ENCODE assay signal across 8 cellular contexts in the genomic region with DNA sequence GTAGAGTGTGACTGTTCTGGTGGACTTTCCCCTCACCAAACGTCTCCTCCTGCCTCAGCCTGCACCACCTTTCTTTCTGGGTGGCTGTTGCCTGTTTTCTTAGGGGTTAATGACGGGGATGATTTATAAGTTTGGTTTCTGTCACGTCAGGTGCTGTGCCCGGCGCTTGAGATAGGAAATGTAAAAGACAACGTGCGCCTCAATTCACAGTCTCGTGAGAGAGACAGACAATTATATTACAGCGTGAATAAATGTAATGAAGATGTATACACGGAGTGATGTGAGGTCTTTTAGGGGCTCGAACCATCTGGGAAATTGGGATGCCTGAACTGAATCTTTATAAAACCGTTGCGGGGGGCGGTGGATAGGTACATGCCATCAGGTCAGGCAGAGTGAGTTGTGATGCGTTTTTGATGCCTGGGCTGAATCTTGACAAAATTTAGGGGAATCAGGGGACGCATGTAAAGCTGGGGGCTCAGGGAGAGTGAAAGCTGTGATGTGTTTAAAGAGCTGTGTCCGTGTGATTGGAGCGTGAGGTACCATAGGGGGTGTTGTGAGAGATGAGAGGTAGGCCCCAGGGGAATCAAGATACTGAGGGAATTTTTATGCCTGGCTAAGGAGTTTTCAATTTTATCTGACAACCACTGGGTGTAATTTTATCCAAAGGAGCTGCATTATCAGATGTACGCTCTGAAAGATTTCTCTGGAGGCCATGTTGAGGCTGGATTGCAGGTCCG. TPM values are rescaled to one million over a fixed set of nuclear protein-coding genes. Genes with fewer than 3 reads are reported as not detected.
DNase-seq lines count a peak whose midpoint lies in the region; ATAC-seq and TF ChIP-seq lines count a peak whose summit lies in the region.

No MANE protein-coding gene starts in this region.

- H3K4me1 Mint-ChIP-seq in activated T-helper 17 cell treated with anti-CD3 and anti-CD28 coated beads, Interleukin-2, amount 50 U/mL, for 72 hours: no peaks in the 10 kb centered on the region

- H3K9me3 ChIP-seq in DOHH2 (ENCODE audit: control insufficient read depth, insufficient read depth, low read length) (no peaks in the 10 kb centered on the region), right cardiac atrium (ENCODE audit: control insufficient read depth, low read length) (no peaks in the 10 kb centered on the region)

- H3K9me2 ChIP-seq in DOHH2 (replicated peaks; ENCODE audit: control insufficient read depth, low read length): no peaks in the 10 kb centered on the region

- no peaks in the 10 kb centered on the region for H3K9me3 Mint-ChIP-seq in activated T-helper 17 cell treated with anti-CD3 and anti-CD28 coated beads, Interleukin-2, amount 50 U/mL, for 72 hours

- TF ChIP-seq CTCF in DOHH2 (IDR thresholded peaks at IDR 0.05; ENCODE audit: low read depth, low read length, poor library complexity, severe bottlenecking) (no peak), WI38 (IDR thresholded peaks at IDR 0.05; ENCODE audit: low read depth, low read length) (no peak)

- peaks cover 6% of the 10 kb centered on the region; the same call in 1 of the 2 replicates for H3F3A ChIP-seq in DOHH2 (ENCODE audit: control insufficient read depth, insufficient read depth)

- peak overlapping the region; percentile 90 for H3K4me2 ChIP-seq in DOHH2 (ENCODE audit: low read length)

- H3K4me3 ChIP-seq in DOHH2 (ENCODE audit: low read length) (peak overlapping the region; percentile 95), WI38 (ENCODE audit: low read depth, low read length) (peak overlapping the region; percentile 98), right cardiac atrium (ENCODE audit: low read length) (peak overlapping the region; percentile 67)

- no peaks in the 10 kb centered on the region for H3K27me3 ChIP-seq in DOHH2 (ENCODE audit: control insufficient read depth, low read length)
- H3K27me3 ChIP-seq in right cardiac atrium (ENCODE audit: control insufficient read depth, insufficient read depth): no peaks in the 10 kb centered on the region

- intact Hi-C loops in right cardiac atrium (cut with DNase I): no loop called here

- no peak overlapping the region for H3K27ac Mint-ChIP-seq in activated T-helper 17 cell treated with anti-CD3 and anti-CD28 coated beads, Interleukin-2, amount 50 U/mL, for 72 hours

- no peaks in the 10 kb centered on the region for H3K27me3 Mint-ChIP-seq in activated T-helper 17 cell treated with anti-CD3 and anti-CD28 coated beads, Interleukin-2, amount 50 U/mL, for 72 hours

- peaks cover 8% of the 10 kb centered on the region for H3K36me3 ChIP-seq in DOHH2 (ENCODE audit: control insufficient read depth, low read length)

- H3K27ac ChIP-seq in DOHH2 (ENCODE audit: low read depth, low read length) (peak overlapping the region; percentile 66), right cardiac atrium (ENCODE audit: low read length) (peak overlapping the region; percentile 83)

- no peak for DNase-seq in right cardiac atrium
- peak; percentile 38 for DNase-seq in stimulated activated CD8-positive, alpha-beta memory T cell treated with anti-CD3 and anti-CD28 coated beads, Interleukin-4, amount 100 ng/mL, for 48 hours
- DNase-seq in activated CD4-positive, CD25-positive, alpha-beta regulatory T cell treated with anti-CD3 and anti-CD28 coated beads, Interleukin-2, amount 50 U/mL, for 72 hours: no peak

- WGBS in right cardiac atrium: 3% methylated on average over 20 of the region's 20 CpGs

- peaks cover 14% of the 10 kb centered on the region for H3K36me3 Mint-ChIP-seq in activated T-helper 17 cell treated with anti-CD3 and anti-CD28 coated beads, Interleukin-2, amount 50 U/mL, for 72 hours (ENCODE audit: low read depth)

- no peaks in the 10 kb centered on the region for H4K20me1 ChIP-seq in DOHH2 (ENCODE audit: control insufficient read depth, insufficient read depth, low read depth, low read length)

- H3K4me1 ChIP-seq in DOHH2 (ENCODE audit: control insufficient read depth, low read length): peaks cover 14% of the 10 kb centered on the region
- H3K4me1 ChIP-seq in right cardiac atrium (ENCODE audit: control insufficient read depth, insufficient read depth, low read length): peaks cover 3% of the 10 kb centered on the region

- ATAC-seq in HG03097 (IDR thresholded peaks at IDR 0.05; ENCODE audit: low FRiP score, unreplicated experiment) (peak; percentile 5), right cardiac atrium (no peak), GM19035 (IDR thresholded peaks at IDR 0.05; ENCODE audit: unreplicated experiment) (no peak)
- no peak for ATAC-seq in activated T-helper 17 cell treated with anti-CD3 and anti-CD28 coated beads, Interleukin-2, amount 50 U/mL, for 72 hours (replicated peaks)

- H3K4me3 Mint-ChIP-seq in activated T-helper 17 cell treated with anti-CD3 and anti-CD28 coated beads, Interleukin-2, amount 50 U/mL, for 72 hours: no peak overlapping the region

- peaks cover 52% of the 10 kb centered on the region for H3K79me2 ChIP-seq in DOHH2 (ENCODE audit: control insufficient read depth, low read length)

RNA-seq across cellular contexts. Expression of a gene that starts 0.8 kb away (rescaled TPM):
- total RNA-seq in right cardiac atrium: 10 to 100 TPM; 22.5 to 28.8 (median 26.4) TPM
- 17.0 TPM for polyA plus RNA-seq in right cardiac atrium
- 10 to 100 TPM; 38.0 to 43.0 TPM for total RNA-seq in activated T-helper 17 cell treated with anti-CD3 and anti-CD28 coated beads, Interleukin-2, amount 50 U/mL, for 72 hours

RNA-seq across cellular contexts. Expression of a gene that starts 42.8 kb away (rescaled TPM):
- total RNA-seq in right cardiac atrium: 1 to 10 TPM; 3.8 to 5.9 (median 4.9) TPM
- 2.3 TPM for polyA plus RNA-seq in right cardiac atrium
- 1 to 10 TPM in 1 of 2 donors, under 1 TPM in 1; 0.93 to 1.1 TPM for total RNA-seq in activated T-helper 17 cell treated with anti-CD3 and anti-CD28 coated beads, Interleukin-2, amount 50 U/mL, for 72 hours

RNA-seq across cellular contexts. Expression of a gene that starts 46.2 kb away (rescaled TPM):
- 10 to 100 TPM; 19.9 to 29.5 (median 24.9) TPM for total RNA-seq in right cardiac atrium
- 4.6 TPM for polyA plus RNA-seq in right cardiac atrium
- 10 to 100 TPM; 45.1 to 47.5 TPM for total RNA-seq in activated T-helper 17 cell treated with anti-CD3 and anti-CD28 coated beads, Interleukin-2, amount 50 U/mL, for 72 hours
